Comparison of ENCODE assay signal across 9 cellular contexts in genomic region chr5:72920690-72921089, GRCh38. TPM values are rescaled to one million over a fixed set of nuclear protein-coding genes. Genes with fewer than 3 reads are reported as not detected.
DNase-seq lines count a peak whose midpoint lies in the region; ATAC-seq and TF ChIP-seq lines count a peak whose summit lies in the region.
"Had no signal": no experiment of that assay in that cellular context is flagged by ENCODE, and none has a peak within 500 bp of the region (broad histone marks: within the 10 kb centered on the region; RNA-seq: fewer than 3 reads in every experiment).

No MANE protein-coding gene starts in this region.

- no peaks in the 10 kb centered on the region for H3K36me3 Mint-ChIP-seq in endothelial cell (ENCODE audit: low read depth, unreplicated experiment)

- H3K27ac ChIP-seq in psoas muscle: no peak overlapping the region

- DNase-seq in NCI-H2196 (lab: John Stamatoyannopoulos, UW; ENCODE audit: unreplicated experiment) (peak; percentile 4), NCI-H2196 treated with DMSO at 0.1 percent for 48 hours (lab: John Stamatoyannopoulos, UW; ENCODE audit: unreplicated experiment) (no peak), NCI-H460 (ENCODE audit: extremely low read depth, low read depth) (peak; percentile 46), endothelial cell (ENCODE audit: low spot score) (no peak), psoas muscle (no peak), activated gamma-delta T cell treated with Interleukin-2 at 50 U/mL for 16 hours (no peak), C1 segment of cervical spinal cord (lab: John Stamatoyannopoulos, UW) (no peak)
- DNase-seq: COR-L47 had no signal

- no peaks in the 10 kb centered on the region for H3K4me1 Mint-ChIP-seq in endothelial cell (ENCODE audit: unreplicated experiment)

- H3K27ac Mint-ChIP-seq in endothelial cell (ENCODE audit: unreplicated experiment): peak overlapping the region; percentile 31

- no peak overlapping the region for H3K4me3 Mint-ChIP-seq in endothelial cell (ENCODE audit: unreplicated experiment)

- no peaks in the 10 kb centered on the region for H3K27me3 ChIP-seq in psoas muscle (ENCODE audit: insufficient read depth in 3 of 3, low read length in 2 of 3)

- intact Hi-C loops in psoas muscle (cut with DNase I): no loop called here

- H3K27me3 Mint-ChIP-seq in endothelial cell (ENCODE audit: unreplicated experiment): no peaks in the 10 kb centered on the region

- no peaks in the 10 kb centered on the region for H3K4me1 ChIP-seq in psoas muscle

- peak in 1 of 4 donors; percentile 48 for ATAC-seq in psoas muscle
- no peak for ATAC-seq in GM18517 (IDR thresholded peaks at IDR 0.05; ENCODE audit: unreplicated experiment)

- H3K9me3 Mint-ChIP-seq in endothelial cell (ENCODE audit: unreplicated experiment): no peaks in the 10 kb centered on the region

- WGBS in psoas muscle, 3 donors: 7 to 21% (median 14%) methylated on average over 2 of the region's 2 CpGs

- no peak for TF ChIP-seq CTCF in endothelial cell (IDR thresholded peaks at IDR 0.05; ENCODE audit: unreplicated experiment)
- peak; percentile 29 for TF ChIP-seq CTCF in psoas muscle (IDR thresholded peaks at IDR 0.05)

- H3K36me3 ChIP-seq in psoas muscle (ENCODE audit: insufficient read depth in 1 of 2, low read depth in 1 of 2): no peaks in the 10 kb centered on the region

- no peak overlapping the region for H3K4me3 ChIP-seq in psoas muscle

- H3K9me3 ChIP-seq in psoas muscle: no peaks in the 10 kb centered on the region

RNA-seq across cellular contexts. Expression of gene FCHO2, which starts 35.2 kb away (rescaled TPM):
- 17.7 and 17.9 TPM in 2 replicates for total RNA-seq in NCI-H460 (2014; rRNA removed; shearing (Covaris generic))
- polyA plus RNA-seq in NCI-H460 (2014; cell fraction: nucleus; rRNA removed): 10.1 and 16.0 TPM in 2 replicates
- 41.9 TPM for total RNA-seq in endothelial cell (ENCODE audit: unreplicated experiment)
- total RNA-seq in psoas muscle: 10 to 100 TPM; 16.6 to 19.9 (median 18.0) TPM
- polyA plus RNA-seq in psoas muscle: 1 to 10 TPM; 4.0 to 6.1 (median 5.4) TPM

Comparison
In these comparisons a context has a peak if more than half of its experiments do, and no peak if none do; other contexts are left out.
1. DNase-seq: peak in NCI-H2196 (single experiment) and NCI-H460 (single experiment); none in NCI-H2196 treated with DMSO at 0.1 percent for 48 hours (single experiment), endothelial cell (single experiment), psoas muscle (0 of 2), activated gamma-delta T cell treated with Interleukin-2 at 50 U/mL for 16 hours (single experiment) and C1 segment of cervical spinal cord (0 of 14).